ENCODE assay signal across 27 cellular contexts in the genomic region with DNA sequence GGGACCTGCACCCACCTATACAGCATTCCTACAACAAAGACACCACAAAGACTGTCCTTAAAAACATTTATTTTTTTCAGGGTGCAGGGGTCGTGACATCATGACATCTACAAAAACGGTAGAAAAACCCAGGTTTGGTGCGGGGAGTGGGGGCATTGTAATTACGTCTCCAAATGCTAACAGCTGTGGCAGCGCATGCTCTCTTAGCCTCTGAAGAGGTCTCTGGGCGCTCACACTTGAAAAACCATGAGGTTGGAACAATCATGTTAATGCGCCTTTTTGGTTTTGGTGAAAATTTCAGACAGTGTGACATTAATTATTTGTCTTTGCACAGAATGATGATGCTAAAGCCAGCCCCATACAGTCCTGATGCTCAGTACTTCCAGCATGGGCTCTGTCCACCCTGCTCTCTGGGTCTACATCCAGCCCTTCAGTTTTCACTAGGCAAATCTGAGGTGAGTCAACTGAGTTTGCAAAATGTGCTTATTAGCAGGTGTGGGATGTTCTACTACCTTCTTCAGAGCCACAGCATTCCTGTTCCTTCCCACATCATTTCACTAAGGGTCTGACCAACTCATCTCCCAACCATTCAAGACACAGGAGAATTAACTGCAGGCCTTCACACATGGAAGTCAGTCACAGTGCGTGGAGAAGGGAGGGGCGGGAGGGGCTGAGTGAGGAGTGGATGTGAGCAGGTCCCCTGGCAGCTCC. TPM values are rescaled to one million over a fixed set of nuclear protein-coding genes. Genes with fewer than 3 reads are reported as not detected.
"Had no signal": no experiment of that assay in that cellular context is flagged by ENCODE, and none has a peak within 500 bp of the region (broad histone marks: within the 10 kb centered on the region; RNA-seq: fewer than 3 reads in every experiment).

No MANE protein-coding gene starts in this region.

- H3K27ac ChIP-seq: brain microvascular endothelial cell, coronary artery, dorsolateral prefrontal cortex, foreskin keratinocyte, VCaP had no signal

- DNase-seq: activated CD4-positive, alpha-beta memory T cell treated with anti-CD3 and anti-CD28 coated beads, Interleukin-2, amount 10 ng/mL, durations not matched to agents 7 days and 5 days; activated CD4-positive, alpha-beta T cell treated with anti-CD3 and anti-CD28 coated beads for 1 hour; activated CD4-positive, alpha-beta T cell treated with anti-CD3 and anti-CD28 coated beads for 4 hours; activated CD4-positive, alpha-beta T cell treated with anti-CD3 and anti-CD28 coated beads, Interleukin-2, amount 10 ng/mL, durations not matched to agents 7 days and 5 days; activated CD4-positive, alpha-beta T cell treated with anti-CD3 and anti-CD28 coated beads, Interleukin-2, amount 50 U/mL, for 4 hours; activated effector memory CD4-positive, alpha-beta T cell treated with Interleukin-2 at 50 U/mL for 16 hours; activated gamma-delta T cell treated with Interleukin-2 at 50 U/mL for 16 hours; activated naive CD4-positive, alpha-beta T cell treated with anti-CD3 and anti-CD28 coated beads, Interleukin-2, amount 50 U/mL, for 16 hours; activated naive CD4-positive, alpha-beta T cell treated with Interleukin-2 at 50 U/mL for 16 hours; activated T-cell treated with anti-CD3 and anti-CD28 coated beads, Interleukin-2, amount 50 U/mL, for 4 hours; amniotic stem cell; anterior cingulate cortex; brain microvascular endothelial cell; effector memory CD4-positive, alpha-beta T cell; endodermal cell; foreskin keratinocyte; head of caudate nucleus; T-helper 2 cell had no signal

- H3K4me3 ChIP-seq: coronary artery, dorsolateral prefrontal cortex had no signal

- ATAC-seq: activated T-cell treated with anti-CD3 and anti-CD28 coated beads, Interleukin-2, amount 50 U/mL, for 4 hours; activated T-helper 17 cell treated with anti-CD3 and anti-CD28 coated beads, Interleukin-2, amount 50 U/mL, for 72 hours; esophagus mucosa; foreskin keratinocyte; WTC11 had no signal

- FAIRE-seq: astrocyte, bronchial epithelial cell had no signal

- H3K36me3 ChIP-seq: brain microvascular endothelial cell had no signal

- H3K4me1 ChIP-seq: foreskin keratinocyte had no signal

RNA-seq across cellular contexts. Expression of gene IGFBPL1, which starts 17.6 kb away (rescaled TPM):
- total RNA-seq: activated CD4-positive, alpha-beta T cell treated with anti-CD3 and anti-CD28 coated beads, Interleukin-2, amount 10 ng/mL, durations not matched to agents 7 days and 5 days; activated T-helper 17 cell treated with anti-CD3 and anti-CD28 coated beads, Interleukin-2, amount 50 U/mL, for 72 hours; bronchial epithelial cell; esophagus mucosa; T-helper 1 cell treated with Interleukin-12 subunit alpha and Interleukin-12 subunit beta and Interleukin-4 antibody, amounts not matched to agents 30 ng/mL and 1 ng/mL, for 36 hours had no signal
- polyA plus RNA-seq: foreskin keratinocyte had no signal
